In the genomic region with DNA sequence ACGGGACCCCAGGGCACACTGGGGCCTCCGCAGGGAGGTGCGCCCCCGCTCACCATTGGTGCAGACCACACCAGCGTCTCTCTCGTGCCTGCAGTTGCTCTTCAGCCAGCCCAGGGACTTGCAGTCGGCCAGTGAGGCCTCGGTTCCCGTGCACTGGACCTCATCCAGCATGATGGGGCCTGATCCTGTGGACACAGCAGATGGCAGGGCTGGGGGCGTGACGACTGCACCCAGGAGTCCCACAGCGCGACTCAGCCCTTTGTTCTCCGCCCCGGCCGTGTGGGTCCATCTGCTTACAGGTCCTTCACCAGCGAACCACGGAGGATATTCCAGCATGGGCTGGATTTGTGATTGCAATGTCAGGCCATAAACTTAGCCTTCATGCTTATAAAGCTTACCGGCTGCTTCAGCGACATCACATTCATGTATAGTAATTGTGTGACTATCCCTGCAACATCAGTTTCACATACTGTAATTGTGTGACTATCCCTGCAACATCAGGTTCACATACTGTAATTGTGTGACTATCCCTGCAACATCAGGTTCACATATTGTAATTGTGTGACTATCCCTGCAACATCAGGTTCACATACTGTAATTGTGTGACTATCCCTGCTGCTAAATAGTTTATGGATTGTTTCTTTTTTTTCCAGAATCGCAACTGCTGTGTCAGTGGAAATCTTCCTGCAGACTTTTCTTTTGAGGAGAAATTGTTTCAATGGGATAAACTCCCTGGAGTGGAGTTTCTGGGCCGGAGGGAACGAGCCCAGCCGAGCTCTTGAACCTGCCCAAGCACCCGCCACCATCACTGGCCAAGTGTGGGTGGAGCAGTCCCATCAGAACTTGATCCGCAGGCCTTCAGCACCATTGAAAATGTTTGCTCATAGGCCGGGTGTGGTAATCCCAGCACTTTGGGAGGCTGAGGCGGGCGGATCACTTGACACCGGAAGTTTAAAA, we compare ENCODE assay signal across 1 cellular context.
TF ChIP-seq lines count a peak whose summit lies in the region.

No MANE protein-coding gene starts in this region.

TF ChIP-seq in IMR-90, 13 proteins besides CTCF, POLR2A, EP300 and RAD21:
- peak; percentile 65; the same call in 1 of the 2 replicates for TF ChIP-seq CEBPB (IDR thresholded peaks at IDR 0.05; ENCODE audit: low read depth, low read length)
- no peak for TF ChIP-seq RFX5 (IDR thresholded peaks at IDR 0.05; ENCODE audit: low read depth, low read length)
